ENCODE assay signal across 12 cellular contexts in the genomic region with DNA sequence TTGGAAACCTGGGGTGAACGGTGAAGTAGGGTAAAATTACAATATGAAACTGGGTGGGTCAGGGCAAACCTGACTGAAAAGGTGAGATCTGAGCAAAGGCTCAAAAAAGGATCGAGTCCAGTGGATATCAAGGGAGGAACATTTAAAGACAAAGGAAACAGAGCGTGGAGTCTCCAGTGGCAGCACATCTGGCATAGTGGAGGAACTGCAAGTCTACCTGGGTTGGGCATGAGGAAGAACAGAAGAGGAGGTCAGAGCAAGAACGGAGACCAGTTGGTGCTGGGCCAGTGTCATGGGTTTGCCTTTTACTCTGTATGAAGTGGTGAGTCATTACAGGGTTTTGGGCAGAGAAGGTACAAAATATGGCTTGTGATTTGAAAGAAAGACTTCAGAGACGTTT.
A peak's percentile ranks its signal among the peaks of the same experiment; 100 is the strongest.
DNase-seq lines count a peak whose midpoint lies in the region; FAIRE-seq and TF ChIP-seq lines count a peak whose summit lies in the region.
"Had no signal": no experiment of that assay in that cellular context is flagged by ENCODE, and none has a peak within 500 bp of the region (broad histone marks: within the 10 kb centered on the region; RNA-seq: fewer than 3 reads in every experiment).

No MANE protein-coding gene starts in this region.

- H3K36me3 ChIP-seq in subcutaneous abdominal adipose tissue (ENCODE audit: control insufficient read depth in 5 of 5, insufficient read depth in 5 of 5, low read length in 5 of 5), result no peaks in the 10 kb centered on the region
- H3K36me3 ChIP-seq: ovary had no signal

- peak overlapping the region; percentile 4 for H3K27ac Mint-ChIP-seq in activated CD4-positive, alpha-beta memory T cell treated with anti-CD3 and anti-CD28 coated beads, Interleukin-2, amount 10 ng/mL, durations not matched to agents 7 days and 5 days
- H3K27ac Mint-ChIP-seq in activated CD4-positive, alpha-beta memory T cell treated with anti-CD3 and anti-CD28 coated beads for 36 hours, result no peak overlapping the region
- H3K27ac Mint-ChIP-seq: activated T-helper 2 cell treated with anti-CD3 and anti-CD28 coated beads, Interferon-gamma antibody, Interleukin-2, Interleukin-4, amounts not matched to agents 10 μg/mL and 5 μg/mL and 100 μg/mL, durations not matched to agents 14 hours and 24 hours and 36 hours had no signal

- no peak for FAIRE-seq in HTR-8/SVneo (lab: Jason Lieb, UNC)
- FAIRE-seq: frontal cortex had no signal

- H3K9ac ChIP-seq in subcutaneous abdominal adipose tissue (ENCODE audit: low read length in 5 of 5), result no peak overlapping the region

- H3K4me3 ChIP-seq in fibroblast of villous mesenchyme (ENCODE audit: low read depth, low read length), result no peak overlapping the region
- H3K4me3 ChIP-seq in subcutaneous abdominal adipose tissue (ENCODE audit: low read depth in 1 of 5, low read length in 5 of 5), result no peak overlapping the region
- H3K4me3 ChIP-seq: ovary had no signal

- intact Hi-C loops in activated CD4-positive, alpha-beta memory T cell treated with anti-CD3 and anti-CD28 coated beads for 36 hours (cut with micrococcal nuclease), result no loop called here

- CTCF ChIA-PET in activated CD4-positive, alpha-beta memory T cell treated with anti-CD3 and anti-CD28 coated beads, Interleukin-2, amount 10 ng/mL, durations not matched to agents 7 days and 5 days (lab: Charles Lee), result no interaction called here
- CTCF ChIA-PET in activated CD4-positive, alpha-beta memory T cell treated with anti-CD3 and anti-CD28 coated beads for 36 hours (lab: Charles Lee), result no interaction called here

- POLR2A ChIA-PET in activated CD4-positive, alpha-beta memory T cell treated with anti-CD3 and anti-CD28 coated beads, Interleukin-2, amount 10 ng/mL, durations not matched to agents 7 days and 5 days (lab: Charles Lee), result no interaction called here
- POLR2A ChIA-PET in activated CD4-positive, alpha-beta memory T cell treated with anti-CD3 and anti-CD28 coated beads for 36 hours (lab: Charles Lee), result no interaction called here

- H3K27ac ChIP-seq in subcutaneous abdominal adipose tissue (ENCODE audit: low read depth, low read length), result peak overlapping the region; percentile 55

- H3K4me1 Mint-ChIP-seq in activated CD4-positive, alpha-beta memory T cell treated with anti-CD3 and anti-CD28 coated beads, Interleukin-2, amount 10 ng/mL, durations not matched to agents 7 days and 5 days, result peaks cover 23% of the 10 kb centered on the region
- peaks cover 8% of the 10 kb centered on the region for H3K4me1 Mint-ChIP-seq in activated CD4-positive, alpha-beta memory T cell treated with anti-CD3 and anti-CD28 coated beads for 36 hours (ENCODE audit: low read depth)

- peaks cover 20% of the 10 kb centered on the region for H3K36me3 Mint-ChIP-seq in activated CD4-positive, alpha-beta memory T cell treated with anti-CD3 and anti-CD28 coated beads, Interleukin-2, amount 10 ng/mL, durations not matched to agents 7 days and 5 days (ENCODE audit: low read depth)
- H3K36me3 Mint-ChIP-seq in activated CD4-positive, alpha-beta memory T cell treated with anti-CD3 and anti-CD28 coated beads for 36 hours, result peaks cover 30% of the 10 kb centered on the region

- DNase-seq in activated CD4-positive, alpha-beta memory T cell treated with anti-CD3 and anti-CD28 coated beads, Interleukin-2, amount 10 ng/mL, durations not matched to agents 7 days and 5 days, result no peak
- no peak for DNase-seq in activated CD4-positive, alpha-beta memory T cell treated with anti-CD3 and anti-CD28 coated beads for 36 hours
- DNase-seq in SKM-1 (lab: John Stamatoyannopoulos, UW; ENCODE audit: unreplicated experiment) (peak; percentile 39), fibroblast of villous mesenchyme (ENCODE audit: low read depth) (peak; percentile 67), mucosa of gallbladder (ENCODE audit: low spot score) (no peak), HTR-8/SVneo (ENCODE audit: insufficient read length, low spot score) (no peak), NCI-H2029 treated with DMSO at 0.1 percent for 48 hours (lab: John Stamatoyannopoulos, UW) (no peak)
- DNase-seq: NCI-H1694 treated with DMSO at 0.1 percent for 48 hours had no signal

- no peaks in the 10 kb centered on the region for H3K27me3 ChIP-seq in subcutaneous abdominal adipose tissue (ENCODE audit: control insufficient read depth in 5 of 5, insufficient read depth in 4 of 5, low read length in 5 of 5)
- H3K27me3 ChIP-seq: ovary had no signal

- no peak overlapping the region for H3K4me3 Mint-ChIP-seq in activated CD4-positive, alpha-beta memory T cell treated with anti-CD3 and anti-CD28 coated beads, Interleukin-2, amount 10 ng/mL, durations not matched to agents 7 days and 5 days
- H3K4me3 Mint-ChIP-seq in activated CD4-positive, alpha-beta memory T cell treated with anti-CD3 and anti-CD28 coated beads for 36 hours, result no peak overlapping the region

- peaks cover 9 to 30% (median 21%) of the 10 kb centered on the region in 5 donors for H3K4me1 ChIP-seq in subcutaneous abdominal adipose tissue (ENCODE audit: control insufficient read depth in 5 of 5, insufficient read depth in 5 of 5, low read length in 5 of 5)

- no peak for TF ChIP-seq CTCF in fibroblast of villous mesenchyme (IDR thresholded peaks at IDR 0.05; ENCODE audit: insufficient read depth, low read depth, low read length)

- H3K27me3 Mint-ChIP-seq in activated CD4-positive, alpha-beta memory T cell treated with anti-CD3 and anti-CD28 coated beads, Interleukin-2, amount 10 ng/mL, durations not matched to agents 7 days and 5 days, result no peaks in the 10 kb centered on the region
- no peaks in the 10 kb centered on the region for H3K27me3 Mint-ChIP-seq in activated CD4-positive, alpha-beta memory T cell treated with anti-CD3 and anti-CD28 coated beads for 36 hours

- no peaks in the 10 kb centered on the region for H3K9me3 Mint-ChIP-seq in activated CD4-positive, alpha-beta memory T cell treated with anti-CD3 and anti-CD28 coated beads, Interleukin-2, amount 10 ng/mL, durations not matched to agents 7 days and 5 days
- no peaks in the 10 kb centered on the region for H3K9me3 Mint-ChIP-seq in activated CD4-positive, alpha-beta memory T cell treated with anti-CD3 and anti-CD28 coated beads for 36 hours
- H3K9me3 Mint-ChIP-seq: activated T-helper 2 cell treated with anti-CD3 and anti-CD28 coated beads, Interferon-gamma antibody, Interleukin-2, Interleukin-4, amounts not matched to agents 10 μg/mL and 5 μg/mL and 100 μg/mL, durations not matched to agents 14 hours and 24 hours and 36 hours had no signal

- no peaks in the 10 kb centered on the region for H3K9me3 ChIP-seq in subcutaneous abdominal adipose tissue (ENCODE audit: control insufficient read depth in 5 of 5, low read length in 5 of 5)
- H3K9me3 ChIP-seq: ovary had no signal

Comparison
In these comparisons a context has a peak if more than half of its experiments do, and no peak if none do; other contexts are left out.
1. DNase-seq: peak in SKM-1 (single experiment) and fibroblast of villous mesenchyme (single experiment); none in activated CD4-positive, alpha-beta memory T cell treated with anti-CD3 and anti-CD28 coated beads, Interleukin-2, amount 10 ng/mL, durations not matched to agents 7 days and 5 days (single experiment), activated CD4-positive, alpha-beta memory T cell treated with anti-CD3 and anti-CD28 coated beads for 36 hours (single experiment), mucosa of gallbladder (single experiment), HTR-8/SVneo (single experiment) and NCI-H2029 treated with DMSO at 0.1 percent for 48 hours (single experiment).